In the genomic region with DNA sequence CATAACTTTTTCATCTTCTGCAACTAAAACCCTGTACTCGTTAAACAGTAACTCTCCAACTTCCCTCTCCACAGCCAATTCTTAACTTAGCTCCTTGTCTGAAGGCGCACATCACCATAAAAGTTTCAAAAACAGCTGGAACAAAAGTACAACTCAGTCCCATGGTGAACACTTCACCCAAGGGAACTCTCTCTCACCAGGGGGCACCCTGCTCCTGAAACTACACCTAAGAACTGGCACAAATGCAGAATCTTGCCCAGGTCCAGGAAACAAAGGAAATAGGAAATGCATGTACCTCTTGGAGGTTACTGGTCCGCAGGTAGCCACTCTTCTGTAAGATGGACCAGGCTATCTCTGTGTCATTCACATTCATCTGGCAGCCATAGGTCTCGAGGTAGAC, we compare ENCODE assay signal across 22 cellular contexts. TPM values are rescaled to one million over a fixed set of nuclear protein-coding genes. Genes with fewer than 3 reads are reported as not detected.
DNase-seq lines count a peak whose midpoint lies in the region; ATAC-seq, FAIRE-seq and TF ChIP-seq lines count a peak whose summit lies in the region.
"Had no signal": no experiment of that assay in that cellular context is flagged by ENCODE, and none has a peak within 500 bp of the region (broad histone marks: within the 10 kb centered on the region; RNA-seq: fewer than 3 reads in every experiment).

No MANE protein-coding gene starts in this region.

- no peak overlapping the region for H3K4me2 ChIP-seq in HepG2 (ENCODE audit: low read depth, low read length)
- no peak overlapping the region for H3K4me2 ChIP-seq in OCI-LY1 (ENCODE audit: low read length)
- no peak overlapping the region for H3K4me2 ChIP-seq in neural progenitor cell

- H3K79me2 ChIP-seq in HepG2 (ENCODE audit: insufficient read depth, low read length) (peaks cover 26% of the 10 kb centered on the region), OCI-LY1 (ENCODE audit: insufficient read depth, low read length) (peaks cover 28% of the 10 kb centered on the region), neural progenitor cell (ENCODE audit: low read depth) (peaks cover 40% of the 10 kb centered on the region)

- H3K9me2 ChIP-seq in OCI-LY1 (ENCODE audit: low read depth, low read length) = no peaks in the 10 kb centered on the region

- in situ Hi-C loops in HepG2 (cut with HindIII; ENCODE audit: extremely low pct_ligation_motif_present, low pct_unique_long_range_greater_than_20kb) = no loop called here

- no peak for TF ChIP-seq POLR2A in HepG2 (IDR thresholded peaks at IDR 0.05; ENCODE audit: insufficient read depth in 1 of 2, low read depth in 2 of 2, low read length in 2 of 2)
- TF ChIP-seq POLR2A in right lobe of liver (IDR thresholded peaks at IDR 0.05) = no peak

- H3K36me3 Mint-ChIP-seq in neural progenitor cell = peaks cover 17% of the 10 kb centered on the region

- H3K36me3 ChIP-seq in HepG2 (replicated peaks in 1 of 2; ENCODE audit: control insufficient read depth in 1 of 2, insufficient read depth in 2 of 2, low read length in 2 of 2) = peaks cover 19 to 65% of the 10 kb centered on the region in 2 experiments
- H3K36me3 ChIP-seq in right lobe of liver = peaks cover 2 to 43% (median 14%) of the 10 kb centered on the region in 4 donors
- peaks cover 65% of the 10 kb centered on the region for H3K36me3 ChIP-seq in OCI-LY1 (ENCODE audit: insufficient read depth, low read length)
- H3K36me3 ChIP-seq in neural progenitor cell = peaks cover 13% of the 10 kb centered on the region

- no peak overlapping the region for H3K27ac ChIP-seq in HepG2 (ENCODE audit: extremely low read length, insufficient read depth, low read length)
- H3K27ac ChIP-seq in right lobe of liver = no peak overlapping the region
- H3K27ac ChIP-seq in OCI-LY1 (ENCODE audit: low read depth, low read length, poor library complexity, severe bottlenecking) = no peak overlapping the region
- no peak overlapping the region for H3K27ac ChIP-seq in neural progenitor cell
- H3K27ac ChIP-seq: ascending aorta, colonic mucosa, epithelial cell of prostate had no signal

- peaks cover 2% of the 10 kb centered on the region for H3K4me1 Mint-ChIP-seq in neural progenitor cell
- H3K4me1 Mint-ChIP-seq: WTC11 had no signal

- intact Hi-C loops in HepG2 (cut with micrococcal nuclease; ENCODE audit: unreplicated experiment) (no loop called here), right lobe of liver (cut with DNase I) (no loop called here)

- TF ChIP-seq CTCF in HepG2 (CRISPR knock-in tag; IDR thresholded peaks at IDR 0.05) = peak; percentile 48
- TF ChIP-seq CTCF in right lobe of liver (IDR thresholded peaks at IDR 0.05) = peak in 1 of 4 donors; percentile 20
- TF ChIP-seq CTCF in OCI-LY1 (IDR thresholded peaks at IDR 0.05; ENCODE audit: low read length) = peak; percentile 32; the same call in 1 of the 2 replicates
- peak; percentile 12 for TF ChIP-seq CTCF in fibroblast of mammary gland (conservative IDR thresholded peaks at IDR 0.05; ENCODE audit: control insufficient read depth, insufficient read depth, low read depth, low read length)
- TF ChIP-seq CTCF in neural progenitor cell (IDR thresholded peaks at IDR 0.05) = no peak

- H3K27me3 ChIP-seq in HepG2 (ENCODE audit: control insufficient read depth in 1 of 2, insufficient read depth in 2 of 2, low read length in 2 of 2) (no peaks in the 10 kb centered on the region), right lobe of liver (no peaks in the 10 kb centered on the region), OCI-LY1 (ENCODE audit: insufficient read depth, low read length) (no peaks in the 10 kb centered on the region), neural progenitor cell (no peaks in the 10 kb centered on the region)
- H3K27me3 ChIP-seq: ascending aorta, colonic mucosa had no signal

- FAIRE-seq in HepG2 (lab: Jason Lieb, UNC) = no peak
- FAIRE-seq: GM19239 had no signal

- H3F3A ChIP-seq in OCI-LY1 (ENCODE audit: insufficient read depth, low read length) = no peaks in the 10 kb centered on the region
- no peaks in the 10 kb centered on the region for H3F3A ChIP-seq in neural progenitor cell (ENCODE audit: low read depth)

- TF ChIP-seq RAD21 in HepG2 (CRISPR knock-in tag; IDR thresholded peaks at IDR 0.05) = no peak

- H2AFZ ChIP-seq in HepG2 (ENCODE audit: low read length) = no peak overlapping the region
- H2AFZ ChIP-seq in OCI-LY1 (ENCODE audit: low read length) = no peak overlapping the region
- no peak overlapping the region for H2AFZ ChIP-seq in neural progenitor cell (replicated peaks)

- WGBS in HepG2 (ENCODE audit: low lambda C conversion rate) = 97% methylated on average over 4 of the region's 4 CpGs
- 90% methylated on average over 3 of the region's 4 CpGs for WGBS in right lobe of liver (ENCODE audit: insufficient coverage, low coverage, low lambda C conversion rate, missing lambda C conversion rate)

- H3K9me3 Mint-ChIP-seq in neural progenitor cell = peaks cover under 1% of the 10 kb centered on the region
- H3K9me3 Mint-ChIP-seq: immature natural killer cell; natural killer cell treated with Interleukin-12 subunit alpha and Interleukin-12 subunit beta and Interleukin-15 and Interleukin-18, amount 100 ng/mL, for 72 hours had no signal

- no peak overlapping the region for H3K27ac Mint-ChIP-seq in neural progenitor cell
- H3K27ac Mint-ChIP-seq: WTC11 had no signal

- peaks cover 26% of the 10 kb centered on the region for H3K4me1 ChIP-seq in HepG2 (ENCODE audit: insufficient read depth, low read length)
- H3K4me1 ChIP-seq in right lobe of liver = no peaks in the 10 kb centered on the region
- peaks cover 6% of the 10 kb centered on the region for H3K4me1 ChIP-seq in OCI-LY1 (ENCODE audit: insufficient read depth, low read length, severe bottlenecking)
- H3K4me1 ChIP-seq in neural progenitor cell = no peaks in the 10 kb centered on the region
- H3K4me1 ChIP-seq: colonic mucosa had no signal

- no peaks in the 10 kb centered on the region for H3K9me3 ChIP-seq in HepG2 (ENCODE audit: low read length)
- H3K9me3 ChIP-seq in right lobe of liver = no peaks in the 10 kb centered on the region
- no peaks in the 10 kb centered on the region for H3K9me3 ChIP-seq in OCI-LY1 (ENCODE audit: low read length)
- H3K9me3 ChIP-seq in neural progenitor cell (ENCODE audit: low read depth) = no peaks in the 10 kb centered on the region
- H3K9me3 ChIP-seq: ascending aorta, colonic mucosa had no signal

- POLR2A ChIA-PET in HepG2 (lab: Yijun Ruan, JAX) = no interaction called here

- no peaks in the 10 kb centered on the region for H3K27me3 Mint-ChIP-seq in neural progenitor cell (ENCODE audit: insufficient read depth, low read depth)
- H3K27me3 Mint-ChIP-seq: natural killer cell treated with Interleukin-12 subunit alpha and Interleukin-12 subunit beta and Interleukin-15 and Interleukin-18, amount 100 ng/mL, for 72 hours had no signal

- H3K4me3 Mint-ChIP-seq in neural progenitor cell = no peak overlapping the region
- H3K4me3 Mint-ChIP-seq: immature natural killer cell; natural killer cell treated with Interleukin-12 subunit alpha and Interleukin-12 subunit beta and Interleukin-15 and Interleukin-18, amount 100 ng/mL, for 72 hours; WTC11 had no signal

- no TSS peak for BruUV-seq in HepG2 (replicated peaks; lab: Mats Ljungman, UMichigan)

- CTCF ChIA-PET in HepG2 (lab: Yijun Ruan, JAX; ENCODE audit: low intra/inter-chr PET ratio, low total read pairs) = interaction anchor here (1.1 kb wide), 1 partner anchor 259 kb away, joined by 4 read pairs; no protein-coding TSS in a partner anchor

- ATAC-seq in HepG2 (0 out of 3 replicates have a peak, but pooled peaks have one; percentile 24), right lobe of liver (no peak)
- ATAC-seq: natural killer cell treated with Interleukin-12 subunit alpha and Interleukin-12 subunit beta and Interleukin-15 and Interleukin-18, amount 100 ng/mL, for 72 hours; Right ventricle myocardium inferior; WTC11 had no signal

- H4K20me1 ChIP-seq in HepG2 (ENCODE audit: insufficient read depth, low read length) (no peaks in the 10 kb centered on the region), OCI-LY1 (ENCODE audit: insufficient read depth, low read length) (no peaks in the 10 kb centered on the region), neural progenitor cell (ENCODE audit: low read depth) (peaks cover 9% of the 10 kb centered on the region)

- DNase-seq in HepG2 (ENCODE audit: low spot score) (peak; percentile 33), right lobe of liver (no peak), fibroblast of mammary gland (ENCODE audit: low read depth) (no peak), neural progenitor cell (ENCODE audit: low spot score) (no peak), NCI-H69 (lab: John Stamatoyannopoulos, UW) (no peak), DMS53 treated with DMSO at 0.1 percent for 48 hours (lab: John Stamatoyannopoulos, UW; ENCODE audit: unreplicated experiment) (no peak), kidney tubule cell (ENCODE audit: low spot score) (no peak)
- DNase-seq: activated gamma-delta T cell; colonic mucosa; glutamatergic neuron; immature natural killer cell; mammary epithelial cell; NCI-H748 treated with DMSO at 0.1 percent for 48 hours; stimulated activated CD4-positive, alpha-beta T cell treated with anti-CD3 and anti-CD28 coated beads, Interleukin-15, amount 100 ng/mL, for 24 hours; T-helper 1 cell had no signal

- TF ChIP-seq EP300 in HepG2 (IDR thresholded peaks at IDR 0.05; ENCODE audit: low read depth in 2 of 2, low read length in 2 of 2) (no peak), HepG2 (CRISPR knock-in tag; IDR thresholded peaks at IDR 0.05; ENCODE audit: borderline replicate concordance) (no peak)

- H3K9ac ChIP-seq in HepG2 (ENCODE audit: insufficient read depth, low read depth, low read length) (no peak overlapping the region), OCI-LY1 (ENCODE audit: low read length) (no peak overlapping the region), neural progenitor cell (no peak overlapping the region)

- H3K4me3 ChIP-seq in HepG2 (replicated peaks in 1 of 3; ENCODE audit: insufficient read depth in 1 of 3, low read depth in 2 of 3, low read length in 3 of 3) (no peak overlapping the region), right lobe of liver (no peak overlapping the region), OCI-LY1 (ENCODE audit: low read depth, low read length, poor library complexity, severe bottlenecking) (no peak overlapping the region), fibroblast of mammary gland (ENCODE audit: control insufficient read depth, low read depth, low read length) (no peak overlapping the region), neural progenitor cell (no peak overlapping the region)
- H3K4me3 ChIP-seq: ascending aorta, colonic mucosa had no signal

RNA-seq across cellular contexts. Expression of a gene that starts 6.6 kb away (rescaled TPM):
- 98.2 and 104 TPM in 2 replicates for total RNA-seq in HepG2 (2016; rRNA removed; fragmentation: Illumina TruSeq; extraction: Trizol)
- total RNA-seq in HepG2 (2016; cell fraction: cytosol; rRNA removed; fragmentation: Illumina TruSeq; extraction: Trizol; ENCODE audit: low read depth) = 18.5 and 25.5 TPM in 2 replicates
- 93.5 and 105 TPM in 2 replicates for total RNA-seq in HepG2 (2016; cell fraction: insoluble cytoplasmic fraction; rRNA removed; fragmentation: Illumina TruSeq; extraction: Trizol)
- 26.4 and 27.7 TPM in 2 replicates for total RNA-seq in HepG2 (2016; cell fraction: membrane; rRNA removed; fragmentation: Illumina TruSeq; extraction: Trizol)
- total RNA-seq in HepG2 (2016; cell fraction: nucleus; rRNA removed; fragmentation: Illumina TruSeq; extraction: Trizol) = 58.6 and 74.7 TPM in 2 replicates
- polyA plus RNA-seq in HepG2 (2011; rRNA removed) = 52.9 and 53.6 TPM in 2 replicates
- polyA plus RNA-seq in HepG2 (2011; cell fraction: cytosol; rRNA removed) = 47.3 and 49.4 TPM in 2 replicates
- polyA plus RNA-seq in HepG2 (2011; cell fraction: nucleus; rRNA removed) = 76.2 and 82.6 TPM in 2 replicates
- 44.4 and 51.1 TPM in 2 replicates for polyA plus RNA-seq in HepG2 (2012)
- polyA plus RNA-seq in HepG2 (2016; cell fraction: cytosol; fragmentation: Illumina TruSeq; extraction: Trizol; ENCODE audit: low read depth) = 10.1 and 10.8 TPM in 2 replicates
- 79.4 and 80.6 TPM in 2 replicates for polyA plus RNA-seq in HepG2 (2016; cell fraction: insoluble cytoplasmic fraction; fragmentation: Illumina TruSeq; extraction: Trizol; ENCODE audit: low read depth)
- 13.2 and 15.4 TPM in 2 replicates for polyA plus RNA-seq in HepG2 (2016; cell fraction: membrane; fragmentation: Illumina TruSeq; extraction: Trizol; ENCODE audit: low read depth)
- polyA plus RNA-seq in HepG2 (2016; cell fraction: nucleus; fragmentation: Illumina TruSeq; extraction: Trizol; ENCODE audit: insufficient read depth, low read depth) = 158 TPM in 2 replicates
- polyA minus RNA-seq in HepG2 (2011; rRNA and poly(A)+ RNA removed; ENCODE audit: low replicate concordance) = 54.6 and 84.0 TPM in 2 replicates
- 22.6 and 31.7 TPM in 2 replicates for polyA minus RNA-seq in HepG2 (2011; cell fraction: cytosol; rRNA and poly(A)+ RNA removed)
- polyA minus RNA-seq in HepG2 (2011; cell fraction: nucleus; rRNA and poly(A)+ RNA removed) = 50.5 and 51.2 TPM in 2 replicates
- 10 to 100 TPM; 10.9 to 21.6 (median 14.0) TPM for total RNA-seq in right lobe of liver
- 42.0 TPM in 2 replicates for total RNA-seq in neural progenitor cell (ENCODE audit: low replicate concordance)

RNA-seq across cellular contexts. Expression of a gene that starts 48.8 kb away (rescaled TPM):
- total RNA-seq in HepG2 (2016; rRNA removed; fragmentation: Illumina TruSeq; extraction: Trizol) = 14.8 and 16.4 TPM in 2 replicates
- 21.1 and 21.6 TPM in 2 replicates for total RNA-seq in HepG2 (2016; cell fraction: cytosol; rRNA removed; fragmentation: Illumina TruSeq; extraction: Trizol; ENCODE audit: low read depth)
- total RNA-seq in HepG2 (2016; cell fraction: insoluble cytoplasmic fraction; rRNA removed; fragmentation: Illumina TruSeq; extraction: Trizol) = 13.2 and 16.1 TPM in 2 replicates
- 33.7 and 34.5 TPM in 2 replicates for total RNA-seq in HepG2 (2016; cell fraction: membrane; rRNA removed; fragmentation: Illumina TruSeq; extraction: Trizol)
- 7.4 and 8.0 TPM in 2 replicates for total RNA-seq in HepG2 (2016; cell fraction: nucleus; rRNA removed; fragmentation: Illumina TruSeq; extraction: Trizol)
- 18.3 and 21.2 TPM in 2 replicates for polyA plus RNA-seq in HepG2 (2011; rRNA removed)
- polyA plus RNA-seq in HepG2 (2011; cell fraction: cytosol; rRNA removed) = 18.9 and 24.9 TPM in 2 replicates
- polyA plus RNA-seq in HepG2 (2011; cell fraction: nucleus; rRNA removed) = 15.4 and 17.2 TPM in 2 replicates
- polyA plus RNA-seq in HepG2 (2012) = 9.0 and 11.0 TPM in 2 replicates
- 26.2 and 27.1 TPM in 2 replicates for polyA plus RNA-seq in HepG2 (2016; cell fraction: cytosol; fragmentation: Illumina TruSeq; extraction: Trizol; ENCODE audit: low read depth)
- polyA plus RNA-seq in HepG2 (2016; cell fraction: insoluble cytoplasmic fraction; fragmentation: Illumina TruSeq; extraction: Trizol; ENCODE audit: low read depth) = 14.6 and 16.1 TPM in 2 replicates
- polyA plus RNA-seq in HepG2 (2016; cell fraction: membrane; fragmentation: Illumina TruSeq; extraction: Trizol; ENCODE audit: low read depth) = 32.9 and 35.0 TPM in 2 replicates
- 13.5 and 15.1 TPM in 2 replicates for polyA plus RNA-seq in HepG2 (2016; cell fraction: nucleus; fragmentation: Illumina TruSeq; extraction: Trizol; ENCODE audit: insufficient read depth, low read depth)
- 11.3 and 23.6 TPM in 2 replicates for polyA minus RNA-seq in HepG2 (2011; rRNA and poly(A)+ RNA removed; ENCODE audit: low replicate concordance)
- 10.6 and 10.7 TPM in 2 replicates for polyA minus RNA-seq in HepG2 (2011; cell fraction: cytosol; rRNA and poly(A)+ RNA removed)
- polyA minus RNA-seq in HepG2 (2011; cell fraction: nucleus; rRNA and poly(A)+ RNA removed) = 3.6 and 4.5 TPM in 2 replicates
- total RNA-seq in right lobe of liver = 10 to 100 TPM in 2 of 6 experiments, 1 to 10 TPM in 4; 6.5 to 13.3 (median 8.1) TPM
- total RNA-seq in neural progenitor cell (ENCODE audit: low replicate concordance) = 6.3 and 10.6 TPM in 2 replicates
